ENCODE assay signal across 18 cellular contexts in the genomic region with DNA sequence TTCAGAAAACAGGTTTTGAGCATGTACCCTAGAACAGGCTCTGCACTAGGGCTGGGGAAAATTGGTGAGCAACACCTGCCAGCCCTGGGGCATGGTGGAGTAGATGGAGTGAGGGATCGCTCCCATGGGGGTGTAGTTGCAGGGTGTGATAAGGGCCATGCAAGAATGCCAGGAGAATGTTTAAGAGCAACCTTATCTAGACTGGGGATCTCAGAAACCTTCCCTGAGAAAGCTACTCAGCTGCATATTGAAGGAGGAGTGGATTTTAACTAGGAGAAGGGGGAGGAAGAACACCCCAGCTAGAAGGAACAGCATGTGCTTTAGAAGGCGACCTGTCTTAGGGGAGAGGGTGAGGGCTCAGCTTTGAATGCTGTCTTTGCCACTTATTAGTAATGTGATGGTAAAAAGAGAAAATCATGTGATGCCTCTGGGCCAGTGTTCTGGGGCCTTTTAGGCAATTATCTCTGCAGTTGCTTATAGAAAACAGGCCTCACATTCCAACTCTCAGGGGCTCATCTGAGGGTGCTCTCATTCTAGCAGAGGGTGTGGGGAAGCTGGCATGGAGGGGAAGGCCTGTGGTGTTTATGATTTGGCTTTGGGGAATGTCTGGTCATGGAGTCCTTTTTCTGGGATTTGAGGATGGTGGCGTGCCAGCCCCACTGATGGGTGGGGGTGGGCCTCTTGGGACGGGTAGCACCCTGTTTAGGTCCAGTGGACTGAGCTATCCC.
A peak's percentile ranks its signal among the peaks of the same experiment; 100 is the strongest.
DNase-seq lines count a peak whose midpoint lies in the region; ATAC-seq, FAIRE-seq and TF ChIP-seq lines count a peak whose summit lies in the region.
"Had no signal": no experiment of that assay in that cellular context is flagged by ENCODE, and none has a peak within 500 bp of the region (broad histone marks: within the 10 kb centered on the region; RNA-seq: fewer than 3 reads in every experiment).

No MANE protein-coding gene starts in this region.

- H3K4me1 ChIP-seq in SK-N-SH (ENCODE audit: control insufficient read depth in 1 of 2, insufficient read depth in 2 of 2, low read depth in 1 of 2, low read length in 1 of 2) (peaks cover 6 to 47% of the 10 kb centered on the region in 2 experiments; a peak in 3 of 4 replicates), lower lobe of right lung (peaks cover 4% of the 10 kb centered on the region), upper lobe of right lung (no peaks in the 10 kb centered on the region)

- no peaks in the 10 kb centered on the region for H3K36me3 ChIP-seq in SK-N-SH (replicated peaks in 1 of 2; ENCODE audit: control insufficient read depth in 1 of 2, insufficient read depth in 2 of 2, low read length in 1 of 2)
- H3K36me3 ChIP-seq in lower lobe of right lung: no peaks in the 10 kb centered on the region
- no peaks in the 10 kb centered on the region for H3K36me3 ChIP-seq in upper lobe of right lung

- TF ChIP-seq EP300 in SK-N-SH (IDR thresholded peaks at IDR 0.05; ENCODE audit: borderline replicate concordance in 1 of 2, low read depth in 1 of 2, low read length in 1 of 2): no peak

- ATAC-seq in SK-N-SH treated with all-trans-retinoic acid at 6 μM for 48 hours: no peak
- ATAC-seq in lower lobe of right lung: peak; percentile 70 to 74
- peak; percentile 88 for ATAC-seq in upper lobe of right lung
- ATAC-seq: HepG2 had no signal

- no peaks in the 10 kb centered on the region for H3K79me2 ChIP-seq in SK-N-SH (ENCODE audit: insufficient read depth)

- no peak overlapping the region for H2AFZ ChIP-seq in SK-N-SH (ENCODE audit: low read depth)

- H3F3A ChIP-seq in SK-N-SH (replicated peaks; ENCODE audit: insufficient read depth): peaks cover 21% of the 10 kb centered on the region

- CTCF ChIA-PET in SK-N-SH (lab: Yijun Ruan, JAX): no interaction called here

- TF ChIP-seq RAD21 in SK-N-SH (IDR thresholded peaks at IDR 0.05; ENCODE audit: low read length): no peak

- TF ChIP-seq CTCF in SK-N-SH (IDR thresholded peaks at IDR 0.05) (no peak), lower lobe of right lung (IDR thresholded peaks at IDR 0.05) (no peak), upper lobe of right lung (IDR thresholded peaks at IDR 0.05) (no peak)

- H3K9me3 ChIP-seq in SK-N-SH (peaks cover under 1% of the 10 kb centered on the region; the same call in 1 of the 2 replicates), lower lobe of right lung (no peaks in the 10 kb centered on the region), upper lobe of right lung (no peaks in the 10 kb centered on the region)

- H3K9me2 ChIP-seq in SK-N-SH: no peaks in the 10 kb centered on the region

- no peak overlapping the region for H3K27ac ChIP-seq in SK-N-SH (ENCODE audit: low read depth in 2 of 2, low read length in 1 of 2)
- no peak overlapping the region for H3K27ac ChIP-seq in lower lobe of right lung
- no peak overlapping the region for H3K27ac ChIP-seq in upper lobe of right lung
- H3K27ac ChIP-seq: KMS-11 had no signal

- no peak overlapping the region for H3K4me2 ChIP-seq in SK-N-SH
- H3K4me2 ChIP-seq: KMS-11 had no signal

- DNase-seq in SK-N-SH: no peak
- peak; percentile 6 for DNase-seq in T1000 (lab: John Stamatoyannopoulos, UW)
- no peak for DNase-seq in lower lobe of right lung
- no peak for DNase-seq in upper lobe of right lung
- no peak for DNase-seq in NCI-H510A (lab: John Stamatoyannopoulos, UW)
- no peak for DNase-seq in HUDEP-2 (lab: John Stamatoyannopoulos, UW; ENCODE audit: unreplicated experiment in 76 of 76)
- no peak for DNase-seq in HTR-8/SVneo (ENCODE audit: insufficient read length, low spot score)
- DNase-seq: 8988T; CD4-positive, CD25-positive, alpha-beta regulatory T cell; DMS53; MM.1S; NCI-H1105; NCI-H1694 treated with DMSO at 0.1 percent for 48 hours; NCI-H82; SHP77 had no signal

- WGBS in SK-N-SH (ENCODE audit: low lambda C conversion rate): 51% methylated on average over 4 of the region's 4 CpGs

- no peaks in the 10 kb centered on the region for H4K20me1 ChIP-seq in SK-N-SH (ENCODE audit: insufficient read depth)

- no peak for FAIRE-seq in HTR-8/SVneo (lab: Jason Lieb, UNC)
- FAIRE-seq: HepG2 had no signal

- H3K4me3 ChIP-seq in SK-N-SH (ENCODE audit: low read depth in 2 of 2, low read length in 1 of 2) (no peak overlapping the region), lower lobe of right lung (no peak overlapping the region), upper lobe of right lung (no peak overlapping the region)

- intact Hi-C loops in lower lobe of right lung (cut with DNase I) (no loop called here), upper lobe of right lung (cut with DNase I) (no loop called here)

- no peak overlapping the region for H3K9ac ChIP-seq in SK-N-SH
- H3K9ac ChIP-seq: KMS-11 had no signal

- no peaks in the 10 kb centered on the region for H3K27me3 ChIP-seq in SK-N-SH (ENCODE audit: insufficient read depth)
- no peaks in the 10 kb centered on the region for H3K27me3 ChIP-seq in lower lobe of right lung (ENCODE audit: low read depth)
- no peaks in the 10 kb centered on the region for H3K27me3 ChIP-seq in upper lobe of right lung

- POLR2A ChIA-PET in SK-N-SH (lab: Yijun Ruan, JAX): no interaction called here

TF ChIP-seq in SK-N-SH, 30 proteins besides CTCF, POLR2A, EP300 and RAD21:
- TF ChIP-seq, protein P1, sequence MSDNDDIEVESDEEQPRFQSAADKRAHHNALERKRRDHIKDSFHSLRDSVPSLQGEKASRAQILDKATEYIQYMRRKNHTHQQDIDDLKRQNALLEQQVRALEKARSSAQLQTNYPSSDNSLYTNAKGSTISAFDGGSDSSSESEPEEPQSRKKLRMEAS (IDR thresholded peaks at IDR 0.05; ENCODE audit: low read depth): no peak
- TF ChIP-seq TCF12 (IDR thresholded peaks at IDR 0.05): peak; percentile 41; the same call in 1 of the 2 replicates
TF ChIP-seq in SK-N-SH: peak in this region for 1.

TF ChIP-seq in SK-N-SH treated with all-trans-retinoic acid at 6 μM for 48 hours, 23 proteins besides CTCF, POLR2A, EP300 and RAD21:
- TF ChIP-seq ZFP30 (CRISPR knock-in tag; IDR thresholded peaks at IDR 0.05): no peak
- TF ChIP-seq, protein P2, sequence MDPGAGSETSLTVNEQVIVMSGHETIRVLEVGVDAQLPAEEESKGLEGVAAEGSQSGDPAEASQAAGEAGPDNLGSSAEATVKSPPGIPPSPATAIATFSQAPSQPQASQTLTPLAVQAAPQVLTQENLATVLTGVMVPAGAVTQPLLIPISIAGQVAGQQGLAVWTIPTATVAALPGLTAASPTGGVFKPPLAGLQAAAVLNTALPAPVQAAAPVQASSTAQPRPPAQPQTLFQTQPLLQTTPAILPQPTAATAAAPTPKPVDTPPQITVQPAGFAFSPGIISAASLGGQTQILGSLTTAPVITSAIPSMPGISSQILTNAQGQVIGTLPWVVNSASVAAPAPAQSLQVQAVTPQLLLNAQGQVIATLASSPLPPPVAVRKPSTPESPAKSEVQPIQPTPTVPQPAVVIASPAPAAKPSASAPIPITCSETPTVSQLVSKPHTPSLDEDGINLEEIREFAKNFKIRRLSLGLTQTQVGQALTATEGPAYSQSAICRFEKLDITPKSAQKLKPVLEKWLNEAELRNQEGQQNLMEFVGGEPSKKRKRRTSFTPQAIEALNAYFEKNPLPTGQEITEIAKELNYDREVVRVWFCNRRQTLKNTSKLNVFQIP (CRISPR knock-in tag; IDR thresholded peaks at IDR 0.05; ENCODE audit: borderline replicate concordance, low read depth): no peak
TF ChIP-seq in SK-N-SH treated with all-trans-retinoic acid at 6 μM for 48 hours: peak in this region for 0.
